21 cellular contexts compared by ENCODE assay signal in the genomic region with DNA sequence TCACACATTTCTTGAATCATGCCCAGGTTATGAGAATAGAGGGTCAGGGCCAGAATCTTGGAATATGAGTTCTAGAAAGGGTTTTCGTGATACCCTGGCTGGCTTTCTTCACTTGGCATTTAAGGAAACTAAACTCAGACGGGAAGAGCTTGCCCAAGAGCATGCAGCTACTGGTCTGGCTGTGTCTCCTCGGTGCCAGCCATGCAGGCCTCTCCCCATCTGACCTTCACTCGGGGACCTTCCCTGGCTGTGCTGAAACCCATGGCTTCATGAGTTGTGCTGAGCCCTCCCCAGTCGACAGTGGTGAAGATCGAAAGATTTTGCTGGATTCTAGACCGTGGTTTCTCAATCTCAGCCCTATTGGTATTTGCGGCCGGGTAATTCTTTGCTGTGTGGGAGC. TPM values are rescaled to one million over a fixed set of nuclear protein-coding genes. Genes with fewer than 3 reads are reported as not detected.
DNase-seq lines count a peak whose midpoint lies in the region; ATAC-seq and TF ChIP-seq lines count a peak whose summit lies in the region.
"Had no signal": no experiment of that assay in that cellular context is flagged by ENCODE, and none has a peak within 500 bp of the region (broad histone marks: within the 10 kb centered on the region; RNA-seq: fewer than 3 reads in every experiment).

No MANE protein-coding gene starts in this region.

- DNase-seq in stimulated activated naive CD8-positive, alpha-beta T cell treated with anti-CD3 and anti-CD28 coated beads, Interleukin-15, amount 100 ng/mL, for 72 hours, result no peak
- DNase-seq in effector memory CD8-positive, alpha-beta T cell, result no peak
- DNase-seq in naive B cell (no peak), A673 (ENCODE audit: low spot score) (no peak), globus pallidus (ENCODE audit: low spot score) (no peak), NCI-H2029 (lab: John Stamatoyannopoulos, UW) (no peak), SHP77 (lab: John Stamatoyannopoulos, UW) (no peak)
- DNase-seq: ACHN; activated CD4-positive, alpha-beta T cell treated with anti-CD3 and anti-CD28 coated beads, Interleukin-2, amount 50 U/mL, for 4 hours; activated CD8-positive, alpha-beta memory T cell treated with anti-CD3 and anti-CD28 coated beads, Interleukin-2, amount 50 U/mL, for 4 hours; left lung; NCI-H1417; NCI-H2107; NCI-H524; NK-92 treated with Interleukin-12 subunit alpha and Interleukin-12 subunit beta, amount 100 ng/mL, for 24 hours; Peyer's patch had no signal

- POLR2A ChIA-PET in A673 (lab: Charles Lee; ENCODE audit: low non-redundant PET), result no interaction called here

- H3K36me3 Mint-ChIP-seq in stimulated activated naive CD8-positive, alpha-beta T cell treated with anti-CD3 and anti-CD28 coated beads, Interleukin-15, Interleukin-2, amounts not matched to agents 100 ng/mL and 50 ng/mL, for 24 hours (ENCODE audit: low read depth), result peaks cover 55% of the 10 kb centered on the region
- peaks cover 2% of the 10 kb centered on the region for H3K36me3 Mint-ChIP-seq in effector memory CD8-positive, alpha-beta T cell (ENCODE audit: insufficient read depth)
- H3K36me3 Mint-ChIP-seq in naive B cell, result peaks cover 7 to 16% of the 10 kb centered on the region in 2 donors

- H3K4me3 ChIP-seq in A673 (ENCODE audit: low read depth, low read length, poor library complexity, severe bottlenecking), result no peak overlapping the region
- H3K4me3 ChIP-seq: BLaER1 treated with 17β-estradiol and CSF1 and Interleukin-3, amounts not matched to agents 10 nM and 100 nM; left lung; Peyer's patch had no signal

- no peak overlapping the region for H3K27ac ChIP-seq in A673 (ENCODE audit: low read depth, low read length, poor library complexity, severe bottlenecking)
- H3K27ac ChIP-seq: BLaER1 treated with 17β-estradiol and CSF1 and Interleukin-3, amounts not matched to agents 10 nM and 100 nM; HL-60; Peyer's patch had no signal

- CTCF ChIA-PET in A673 (lab: Charles Lee), result no interaction called here

- H3K9me3 ChIP-seq in A673 (ENCODE audit: low read depth, low read length, poor library complexity, severe bottlenecking), result no peaks in the 10 kb centered on the region

- H3K4me3 Mint-ChIP-seq in stimulated activated naive CD8-positive, alpha-beta T cell treated with anti-CD3 and anti-CD28 coated beads, Interleukin-15, Interleukin-2, amounts not matched to agents 100 ng/mL and 50 ng/mL, for 24 hours, result no peak overlapping the region
- no peak overlapping the region for H3K4me3 Mint-ChIP-seq in stimulated activated naive CD8-positive, alpha-beta T cell treated with anti-CD3 and anti-CD28 coated beads, Interleukin-15, amount 100 ng/mL, for 72 hours
- no peak overlapping the region for H3K4me3 Mint-ChIP-seq in effector memory CD8-positive, alpha-beta T cell
- peak overlapping the region in 1 of 8 donors; percentile 42 for H3K4me3 Mint-ChIP-seq in naive B cell
- H3K4me3 Mint-ChIP-seq: activated T-helper 17 cell treated with anti-CD3 and anti-CD28 coated beads, Interleukin-2, amount 50 U/mL, for 72 hours; T-helper 2 cell treated with Interferon-gamma antibody and Interleukin-4, amounts not matched to agents 5 μg/mL and 100 μg/mL, for 36 hours had no signal

- intact Hi-C loops in A673 (cut with micrococcal nuclease; ENCODE audit: unreplicated experiment), result no loop called here

- H3K9me3 Mint-ChIP-seq in stimulated activated naive CD8-positive, alpha-beta T cell treated with anti-CD3 and anti-CD28 coated beads, Interleukin-15, Interleukin-2, amounts not matched to agents 100 ng/mL and 50 ng/mL, for 24 hours, result peaks cover 14% of the 10 kb centered on the region
- H3K9me3 Mint-ChIP-seq in stimulated activated naive CD8-positive, alpha-beta T cell treated with anti-CD3 and anti-CD28 coated beads, Interleukin-15, amount 100 ng/mL, for 72 hours, result peaks cover 14 to 28% of the 10 kb centered on the region in 2 donors
- H3K9me3 Mint-ChIP-seq in effector memory CD8-positive, alpha-beta T cell, result no peaks in the 10 kb centered on the region
- H3K9me3 Mint-ChIP-seq in naive B cell, result peaks cover 0 to 11% (median 6%) of the 10 kb centered on the region in 7 donors

- H3K27me3 ChIP-seq in A673 (replicated peaks; ENCODE audit: insufficient read depth, low read depth, low read length, poor library complexity), result no peaks in the 10 kb centered on the region
- H3K27me3 ChIP-seq: BLaER1 treated with 17β-estradiol and CSF1 and Interleukin-3, amounts not matched to agents 10 nM and 100 nM; left lung; Peyer's patch had no signal

- H3K27me3 Mint-ChIP-seq in stimulated activated naive CD8-positive, alpha-beta T cell treated with anti-CD3 and anti-CD28 coated beads, Interleukin-15, Interleukin-2, amounts not matched to agents 100 ng/mL and 50 ng/mL, for 24 hours, result no peaks in the 10 kb centered on the region
- H3K27me3 Mint-ChIP-seq in stimulated activated naive CD8-positive, alpha-beta T cell treated with anti-CD3 and anti-CD28 coated beads, Interleukin-15, amount 100 ng/mL, for 72 hours, result no peaks in the 10 kb centered on the region
- H3K27me3 Mint-ChIP-seq in effector memory CD8-positive, alpha-beta T cell, result no peaks in the 10 kb centered on the region
- H3K27me3 Mint-ChIP-seq in naive B cell, result no peaks in the 10 kb centered on the region
- H3K27me3 Mint-ChIP-seq: activated T-helper 17 cell treated with anti-CD3 and anti-CD28 coated beads, Interleukin-2, amount 50 U/mL, for 72 hours had no signal

- ATAC-seq in stimulated activated naive CD8-positive, alpha-beta T cell treated with anti-CD3 and anti-CD28 coated beads, Interleukin-15, amount 100 ng/mL, for 72 hours, result no peak
- ATAC-seq in effector memory CD8-positive, alpha-beta T cell (replicated peaks), result no peak
- no peak for ATAC-seq in naive B cell (ENCODE audit: low read depth in 2 of 2)
- ATAC-seq: activated T-helper 17 cell treated with anti-CD3 and anti-CD28 coated beads, Interleukin-2, amount 50 U/mL, for 72 hours; left lung had no signal

- no peaks in the 10 kb centered on the region for H3K4me1 ChIP-seq in A673 (ENCODE audit: insufficient read depth, low read length, poor library complexity, severe bottlenecking)

- H3K27ac Mint-ChIP-seq in stimulated activated naive CD8-positive, alpha-beta T cell treated with anti-CD3 and anti-CD28 coated beads, Interleukin-15, Interleukin-2, amounts not matched to agents 100 ng/mL and 50 ng/mL, for 24 hours, result peak overlapping the region; percentile 61
- H3K27ac Mint-ChIP-seq in stimulated activated naive CD8-positive, alpha-beta T cell treated with anti-CD3 and anti-CD28 coated beads, Interleukin-15, amount 100 ng/mL, for 72 hours, result no peak overlapping the region
- peak overlapping the region; percentile 65 to 74 for H3K27ac Mint-ChIP-seq in effector memory CD8-positive, alpha-beta T cell
- peak overlapping the region in 5 of 6 donors; percentile 44 to 91 (median 78) for H3K27ac Mint-ChIP-seq in naive B cell
- H3K27ac Mint-ChIP-seq: activated T-helper 17 cell treated with anti-CD3 and anti-CD28 coated beads, Interleukin-2, amount 50 U/mL, for 72 hours; T-helper 2 cell treated with Interferon-gamma antibody and Interleukin-4, amounts not matched to agents 5 μg/mL and 100 μg/mL, for 36 hours had no signal

- no peak for TF ChIP-seq CTCF in A673 (conservative IDR thresholded peaks at IDR 0.05; ENCODE audit: low read depth, low read length)

- no peaks in the 10 kb centered on the region for H3K36me3 ChIP-seq in A673 (ENCODE audit: insufficient read depth, low read length, poor library complexity, severe bottlenecking)
- H3K36me3 ChIP-seq: left lung, Peyer's patch had no signal

- no TSS peak for BruUV-seq in A673 (replicated peaks; lab: Mats Ljungman, UMichigan)

- peaks cover 61% of the 10 kb centered on the region for H3K4me1 Mint-ChIP-seq in stimulated activated naive CD8-positive, alpha-beta T cell treated with anti-CD3 and anti-CD28 coated beads, Interleukin-15, Interleukin-2, amounts not matched to agents 100 ng/mL and 50 ng/mL, for 24 hours (ENCODE audit: low read depth)
- H3K4me1 Mint-ChIP-seq in stimulated activated naive CD8-positive, alpha-beta T cell treated with anti-CD3 and anti-CD28 coated beads, Interleukin-15, amount 100 ng/mL, for 72 hours, result peaks cover 57% of the 10 kb centered on the region
- H3K4me1 Mint-ChIP-seq in effector memory CD8-positive, alpha-beta T cell (ENCODE audit: low read depth in 2 of 2), result peaks cover 25 to 53% of the 10 kb centered on the region in 2 donors
- peaks cover 43 to 69% (median 56%) of the 10 kb centered on the region in 3 donors for H3K4me1 Mint-ChIP-seq in naive B cell

RNA-seq across cellular contexts. Expression of a gene that starts 38.0 kb away (rescaled TPM):
- 10 to 100 TPM; 47.8 to 77.5 (median 58.7) TPM for polyA plus RNA-seq in naive B cell (ENCODE audit: low read depth in 6 of 6)
- 15.3 and 21.9 TPM in 2 replicates for total RNA-seq in A673 (2021)

Comparison
In these comparisons a context has a peak if more than half of its experiments do, and no peak if none do; other contexts are left out.
1. H3K27ac Mint-ChIP-seq: peak in stimulated activated naive CD8-positive, alpha-beta T cell treated with anti-CD3 and anti-CD28 coated beads, Interleukin-15, Interleukin-2, amounts not matched to agents 100 ng/mL and 50 ng/mL, for 24 hours (single experiment), effector memory CD8-positive, alpha-beta T cell (2 of 2) and naive B cell (5 of 6); none in stimulated activated naive CD8-positive, alpha-beta T cell treated with anti-CD3 and anti-CD28 coated beads, Interleukin-15, amount 100 ng/mL, for 72 hours (0 of 2).